8 cellular contexts compared by ENCODE assay signal in genomic region chr5:66306105-66306843, GRCh38.
DNase-seq lines count a peak whose midpoint lies in the region; ATAC-seq and TF ChIP-seq lines count a peak whose summit lies in the region.

No MANE protein-coding gene starts in this region.

- H3K4me1 ChIP-seq in fibroblast of lung (ENCODE audit: control insufficient read depth, extremely low read depth, insufficient read depth, low read length): no peaks in the 10 kb centered on the region
- no peaks in the 10 kb centered on the region for H3K4me1 ChIP-seq in naive thymus-derived CD4-positive, alpha-beta T cell (ENCODE audit: control insufficient read depth in 2 of 2, insufficient read depth in 2 of 2, low read length in 2 of 2)

- TF ChIP-seq CTCF in activated B cell treated with CpG ODN at 0.5 μM for 24 hours (IDR thresholded peaks at IDR 0.05) (no peak), fibroblast of lung (conservative IDR thresholded peaks at IDR 0.05 in 1 of 2, IDR thresholded peaks at IDR 0.05 in 1 of 2; ENCODE audit: low read depth in 1 of 2, low read length in 2 of 2) (peak; percentile 98 to 99)

- CTCF ChIA-PET in activated B cell treated with CpG ODN at 0.5 μM for 24 hours (lab: Charles Lee): interaction anchor here (0.6 to 8.4 kb wide), 39 partner anchors 9 to 673 kb away, joined by 3 to 302 read pairs (median 5); no protein-coding TSS in a partner anchor
- CTCF ChIA-PET in naive thymus-derived CD4-positive, alpha-beta T cell (lab: Charles Lee): interaction anchor here (0.5 to 1.3 kb wide), 8 partner anchors 21 to 1951 kb away, joined by 3 to 4 read pairs (median 4); no protein-coding TSS in a partner anchor

- no peak overlapping the region for H3K27ac Mint-ChIP-seq in activated B cell treated with CpG ODN at 0.5 μM for 24 hours
- H3K27ac Mint-ChIP-seq in naive thymus-derived CD4-positive, alpha-beta T cell: peak overlapping the region in 1 of 9 donors; percentile 36

- DNase-seq in Right ventricle myocardium inferior (ENCODE audit: missing footprints) (no peak), cardiac septum (ENCODE audit: low spot score) (no peak), NCI-H2107 treated with DMSO at 0.1 percent for 48 hours (lab: John Stamatoyannopoulos, UW; ENCODE audit: unreplicated experiment) (peak; percentile 34), activated B cell treated with CpG ODN at 0.5 μM for 24 hours (no peak), fibroblast of lung (ENCODE audit: low read depth in 2 of 2) (peak; percentile 50 to 77)
- peak in 6 of 9 donors; percentile 10 to 31 (median 21) for DNase-seq in naive thymus-derived CD4-positive, alpha-beta T cell

- no peak overlapping the region for H3K9ac ChIP-seq in fibroblast of lung (ENCODE audit: insufficient read depth, low read length)

- H4K20me1 ChIP-seq in fibroblast of lung (ENCODE audit: control insufficient read depth, extremely low read depth, insufficient read depth, low read length): no peaks in the 10 kb centered on the region

- H3K4me2 ChIP-seq in fibroblast of lung (ENCODE audit: extremely low read depth, insufficient read depth, low read length): no peak overlapping the region

- POLR2A ChIA-PET in activated B cell treated with CpG ODN at 0.5 μM for 24 hours (lab: Charles Lee): no interaction called here
- POLR2A ChIA-PET in naive thymus-derived CD4-positive, alpha-beta T cell (lab: Charles Lee): no interaction called here

- no peaks in the 10 kb centered on the region for H3K9me3 ChIP-seq in fibroblast of lung (ENCODE audit: control insufficient read depth, insufficient read depth, low read depth, low read length)
- H3K9me3 ChIP-seq in naive thymus-derived CD4-positive, alpha-beta T cell (ENCODE audit: control insufficient read depth in 2 of 3, low read length in 3 of 3): no peaks in the 10 kb centered on the region

- no peak overlapping the region for H3K4me3 Mint-ChIP-seq in activated B cell treated with CpG ODN at 0.5 μM for 24 hours
- H3K4me3 Mint-ChIP-seq in naive thymus-derived CD4-positive, alpha-beta T cell: no peak overlapping the region

- H3K4me1 Mint-ChIP-seq in activated B cell treated with CpG ODN at 0.5 μM for 24 hours: no peaks in the 10 kb centered on the region
- H3K4me1 Mint-ChIP-seq in naive thymus-derived CD4-positive, alpha-beta T cell: peaks cover 0 to 6% (median 3%) of the 10 kb centered on the region in 7 donors

- no peak overlapping the region for H2AFZ ChIP-seq in fibroblast of lung (ENCODE audit: low read length)

- no peak overlapping the region for H3K4me3 ChIP-seq in fibroblast of lung (replicated peaks in 1 of 4; ENCODE audit: control extremely low read depth in 1 of 4, insufficient read depth in 1 of 4, low read depth in 3 of 4, low read length in 4 of 4)
- H3K4me3 ChIP-seq in naive thymus-derived CD4-positive, alpha-beta T cell (ENCODE audit: low read length): no peak overlapping the region

- intact Hi-C loops in Right ventricle myocardium inferior (cut with DNase I): loop anchor here (2.0 kb wide), 2 partner anchors 193 to 291 kb away; partner anchors contain the start of gene MAST4
- intact Hi-C loops in cardiac septum (cut with DNase I): loop anchor here (5.0 kb wide), 2 partner anchors 136 to 291 kb away; partner anchors contain the start of gene MAST4
- intact Hi-C loops in activated B cell treated with CpG ODN at 0.5 μM for 24 hours (cut with micrococcal nuclease): loop anchor here (1.0 to 10.0 kb wide), 5 partner anchors 135 to 1949 kb away; no protein-coding TSS in a partner anchor
- intact Hi-C loops in naive thymus-derived CD4-positive, alpha-beta T cell (cut with micrococcal nuclease): loop anchor here (2.0 to 10.0 kb wide), 5 partner anchors 506 to 1976 kb away; no protein-coding TSS in a partner anchor

- peaks cover 15% of the 10 kb centered on the region for H3K27me3 Mint-ChIP-seq in activated B cell treated with CpG ODN at 0.5 μM for 24 hours
- peaks cover 0 to 22% (median 13%) of the 10 kb centered on the region in 5 donors for H3K27me3 Mint-ChIP-seq in naive thymus-derived CD4-positive, alpha-beta T cell

- H3K36me3 Mint-ChIP-seq in activated B cell treated with CpG ODN at 0.5 μM for 24 hours (ENCODE audit: low read depth): no peaks in the 10 kb centered on the region
- no peaks in the 10 kb centered on the region for H3K36me3 Mint-ChIP-seq in naive thymus-derived CD4-positive, alpha-beta T cell

- no peaks in the 10 kb centered on the region for H3K36me3 ChIP-seq in fibroblast of lung (ENCODE audit: control insufficient read depth, insufficient read depth, low read length)
- no peaks in the 10 kb centered on the region for H3K36me3 ChIP-seq in naive thymus-derived CD4-positive, alpha-beta T cell (ENCODE audit: control insufficient read depth in 2 of 3, insufficient read depth in 3 of 3, low read length in 3 of 3)

- no peaks in the 10 kb centered on the region for H3K79me2 ChIP-seq in fibroblast of lung (ENCODE audit: control insufficient read depth, insufficient read depth, low read length)

- H3K9me3 Mint-ChIP-seq in activated B cell treated with CpG ODN at 0.5 μM for 24 hours: no peaks in the 10 kb centered on the region
- H3K9me3 Mint-ChIP-seq in naive thymus-derived CD4-positive, alpha-beta T cell: no peaks in the 10 kb centered on the region

- ATAC-seq in Right ventricle myocardium inferior (peak; percentile 84), HG02938 (IDR thresholded peaks at IDR 0.05; ENCODE audit: unreplicated experiment) (peak; percentile 72), activated B cell treated with CpG ODN at 0.5 μM for 24 hours (ENCODE audit: low read depth) (peak; percentile 65), GM18873 (IDR thresholded peaks at IDR 0.05; ENCODE audit: low FRiP score, unreplicated experiment) (no peak)
- ATAC-seq in naive thymus-derived CD4-positive, alpha-beta T cell: peak; percentile 75

- no peaks in the 10 kb centered on the region for H3K27me3 ChIP-seq in fibroblast of lung (ENCODE audit: control insufficient read depth, insufficient read depth, low read length)
- no peaks in the 10 kb centered on the region for H3K27me3 ChIP-seq in naive thymus-derived CD4-positive, alpha-beta T cell (ENCODE audit: control insufficient read depth in 2 of 2, insufficient read depth in 2 of 2, low read length in 2 of 2)

- H3K27ac ChIP-seq in fibroblast of lung (ENCODE audit: insufficient read depth, low read length): no peak overlapping the region
- no peak overlapping the region for H3K27ac ChIP-seq in naive thymus-derived CD4-positive, alpha-beta T cell (ENCODE audit: low read depth, low read length)

Comparison
In these comparisons a context has a peak if more than half of its experiments do, and no peak if none do; other contexts are left out.
1. DNase-seq: peak in NCI-H2107 treated with DMSO at 0.1 percent for 48 hours (single experiment), fibroblast of lung (2 of 2) and naive thymus-derived CD4-positive, alpha-beta T cell (6 of 9); none in Right ventricle myocardium inferior (single experiment), cardiac septum (single experiment) and activated B cell treated with CpG ODN at 0.5 μM for 24 hours (single experiment).